ENCODE assay signal across 1 cellular context in genomic region chr9:127972316-127972871, GRCh38.
A peak's percentile ranks its signal among the peaks of the same experiment; 100 is the strongest.
TF ChIP-seq lines count a peak whose summit lies in the region.

No MANE protein-coding gene starts in this region.

TF ChIP-seq in SK-N-SH, 30 proteins besides CTCF, POLR2A, EP300 and RAD21 (continued from another document):
- TF ChIP-seq PBX3 (IDR thresholded peaks at IDR 0.05) (no peak), YY1 (IDR thresholded peaks at IDR 0.05; ENCODE audit: low read depth) (no peak), TAF1 (IDR thresholded peaks at IDR 0.05; ENCODE audit: borderline replicate concordance, low read depth, low read length) (no peak), MXI1 (IDR thresholded peaks at IDR 0.05; ENCODE audit: low read depth, low read length) (peak; percentile 97), NRF1 (IDR thresholded peaks at IDR 0.05; ENCODE audit: low read depth, low read length) (no peak), ELF1 (IDR thresholded peaks at IDR 0.05) (no peak), RXRA (IDR thresholded peaks at IDR 0.05; ENCODE audit: borderline replicate concordance, low read depth) (no peak), RFX5 (IDR thresholded peaks at IDR 0.05; ENCODE audit: low read length) (no peak), USF2 (IDR thresholded peaks at IDR 0.05; ENCODE audit: borderline replicate concordance, low read depth, low read length) (no peak), USF1 (IDR thresholded peaks at IDR 0.05; ENCODE audit: borderline replicate concordance, low read depth) (no peak), RCOR1 (IDR thresholded peaks at IDR 0.05; ENCODE audit: low read length) (peak; percentile 14; the same call in 1 of the 2 replicates), NFIC (IDR thresholded peaks at IDR 0.05; ENCODE audit: borderline replicate concordance) (no peak), CHD2 (IDR thresholded peaks at IDR 0.05; ENCODE audit: low read length, partially characterized antibody) (peak; percentile 55), FOXJ3 (CRISPR knock-in tag; IDR thresholded peaks at IDR 0.05) (peak; percentile 82; the same call in 1 of the 2 replicates), ZBTB33 (IDR thresholded peaks at IDR 0.05; ENCODE audit: borderline replicate concordance, low read depth) (no peak)
